Comparison of ENCODE assay signal across 1 cellular context in genomic region chr1:156709743-156710489, GRCh38.
TF ChIP-seq lines count a peak whose summit lies in the region.

No MANE protein-coding gene starts in this region.

TF ChIP-seq in HEK293, 187 proteins besides CTCF, POLR2A, EP300 and RAD21 (continued from another document):
- TF ChIP-seq ZNF398 (tag by site-specific recombination; IDR thresholded peaks at IDR 0.05): no peak
- no peak for TF ChIP-seq ZNF10 (tag by site-specific recombination; IDR thresholded peaks at IDR 0.05)
- TF ChIP-seq, protein P1, sequence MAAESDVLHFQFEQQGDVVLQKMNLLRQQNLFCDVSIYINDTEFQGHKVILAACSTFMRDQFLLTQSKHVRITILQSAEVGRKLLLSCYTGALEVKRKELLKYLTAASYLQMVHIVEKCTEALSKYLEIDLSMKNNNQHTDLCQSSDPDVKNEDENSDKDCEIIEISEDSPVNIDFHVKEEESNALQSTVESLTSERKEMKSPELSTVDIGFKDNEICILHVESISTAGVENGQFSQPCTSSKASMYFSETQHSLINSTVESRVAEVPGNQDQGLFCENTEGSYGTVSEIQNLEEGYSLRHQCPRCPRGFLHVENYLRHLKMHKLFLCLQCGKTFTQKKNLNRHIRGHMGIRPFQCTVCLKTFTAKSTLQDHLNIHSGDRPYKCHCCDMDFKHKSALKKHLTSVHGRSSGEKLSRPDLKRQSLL (tag by site-specific recombination; IDR thresholded peaks at IDR 0.05): peak; percentile 30; the same call in 1 of the 2 replicates
- no peak for TF ChIP-seq ZNF654 (tag by site-specific recombination; IDR thresholded peaks at IDR 0.05; ENCODE audit: low read depth)
- TF ChIP-seq KLF8 (tag by site-specific recombination; IDR thresholded peaks at IDR 0.05): no peak
- peak; percentile 45; the same call in 1 of the 2 replicates for TF ChIP-seq KLF7 (tag by site-specific recombination; IDR thresholded peaks at IDR 0.05; ENCODE audit: borderline replicate concordance)
- TF ChIP-seq EGR2 (tag by site-specific recombination; IDR thresholded peaks at IDR 0.05; ENCODE audit: low read depth): peak; percentile 59
- TF ChIP-seq ZNF600 (tag by site-specific recombination; IDR thresholded peaks at IDR 0.05): peak; percentile 100
- 0 out of 2 replicates have a peak, but pooled peaks have one; percentile 34 for TF ChIP-seq SP7 (tag by site-specific recombination; IDR thresholded peaks at IDR 0.05)
- TF ChIP-seq ZNF202 (tag by site-specific recombination; IDR thresholded peaks at IDR 0.05; ENCODE audit: borderline replicate concordance): no peak
- TF ChIP-seq, protein P2, sequence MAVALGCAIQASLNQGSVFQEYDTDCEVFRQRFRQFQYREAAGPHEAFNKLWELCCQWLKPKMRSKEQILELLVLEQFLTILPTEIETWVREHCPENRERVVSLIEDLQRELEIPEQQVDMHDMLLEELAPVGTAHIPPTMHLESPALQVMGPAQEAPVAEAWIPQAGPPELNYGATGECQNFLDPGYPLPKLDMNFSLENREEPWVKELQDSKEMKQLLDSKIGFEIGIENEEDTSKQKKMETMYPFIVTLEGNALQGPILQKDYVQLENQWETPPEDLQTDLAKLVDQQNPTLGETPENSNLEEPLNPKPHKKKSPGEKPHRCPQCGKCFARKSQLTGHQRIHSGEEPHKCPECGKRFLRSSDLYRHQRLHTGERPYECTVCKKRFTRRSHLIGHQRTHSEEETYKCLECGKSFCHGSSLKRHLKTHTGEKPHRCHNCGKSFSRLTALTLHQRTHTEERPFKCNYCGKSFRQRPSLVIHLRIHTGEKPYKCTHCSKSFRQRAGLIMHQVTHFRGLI (tag by site-specific recombination; IDR thresholded peaks at IDR 0.05): peak; percentile 79
- no peak for TF ChIP-seq ZNF549 (tag by site-specific recombination; IDR thresholded peaks at IDR 0.05)
- no peak for TF ChIP-seq ZNF354C (tag by site-specific recombination; IDR thresholded peaks at IDR 0.05; ENCODE audit: borderline replicate concordance, low read depth)
- no peak for TF ChIP-seq ZNF214 (tag by site-specific recombination; IDR thresholded peaks at IDR 0.05; ENCODE audit: borderline replicate concordance)
- TF ChIP-seq, protein P3, sequence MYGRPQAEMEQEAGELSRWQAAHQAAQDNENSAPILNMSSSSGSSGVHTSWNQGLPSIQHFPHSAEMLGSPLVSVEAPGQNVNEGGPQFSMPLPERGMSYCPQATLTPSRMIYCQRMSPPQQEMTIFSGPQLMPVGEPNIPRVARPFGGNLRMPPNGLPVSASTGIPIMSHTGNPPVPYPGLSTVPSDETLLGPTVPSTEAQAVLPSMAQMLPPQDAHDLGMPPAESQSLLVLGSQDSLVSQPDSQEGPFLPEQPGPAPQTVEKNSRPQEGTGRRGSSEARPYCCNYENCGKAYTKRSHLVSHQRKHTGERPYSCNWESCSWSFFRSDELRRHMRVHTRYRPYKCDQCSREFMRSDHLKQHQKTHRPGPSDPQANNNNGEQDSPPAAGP (tag by site-specific recombination; IDR thresholded peaks at IDR 0.05): peak; percentile 90
- no peak for TF ChIP-seq ZNF560 (tag by site-specific recombination; IDR thresholded peaks at IDR 0.05; ENCODE audit: borderline replicate concordance)
- no peak for TF ChIP-seq ZSCAN5A (tag by site-specific recombination; IDR thresholded peaks at IDR 0.05)
- TF ChIP-seq ZFHX2 (tag by site-specific recombination; conservative IDR thresholded peaks at IDR 0.05): 0 out of 2 replicates have a peak, but pooled peaks have one; percentile 44
- TF ChIP-seq ZBTB17 (tag by site-specific recombination; IDR thresholded peaks at IDR 0.05): peak; percentile 65; the same call in 1 of the 2 replicates
- TF ChIP-seq BCL11B (tag by site-specific recombination; IDR thresholded peaks at IDR 0.05; ENCODE audit: low read depth): no peak
- TF ChIP-seq ZNF785 (tag by site-specific recombination; IDR thresholded peaks at IDR 0.05): no peak
- 0 out of 2 replicates have a peak, but pooled peaks have one; percentile 21 for TF ChIP-seq ZNF692 (tag by site-specific recombination; IDR thresholded peaks at IDR 0.05)
- 0 out of 2 replicates have a peak, but pooled peaks have one; percentile 14 for TF ChIP-seq SP2 (tag by site-specific recombination; IDR thresholded peaks at IDR 0.05)
- TF ChIP-seq ZNF175 (tag by site-specific recombination; IDR thresholded peaks at IDR 0.05): no peak
- 0 out of 2 replicates have a peak, but pooled peaks have one; percentile 32 for TF ChIP-seq IKZF3 (tag by site-specific recombination; IDR thresholded peaks at IDR 0.05)
- TF ChIP-seq, protein P4, sequence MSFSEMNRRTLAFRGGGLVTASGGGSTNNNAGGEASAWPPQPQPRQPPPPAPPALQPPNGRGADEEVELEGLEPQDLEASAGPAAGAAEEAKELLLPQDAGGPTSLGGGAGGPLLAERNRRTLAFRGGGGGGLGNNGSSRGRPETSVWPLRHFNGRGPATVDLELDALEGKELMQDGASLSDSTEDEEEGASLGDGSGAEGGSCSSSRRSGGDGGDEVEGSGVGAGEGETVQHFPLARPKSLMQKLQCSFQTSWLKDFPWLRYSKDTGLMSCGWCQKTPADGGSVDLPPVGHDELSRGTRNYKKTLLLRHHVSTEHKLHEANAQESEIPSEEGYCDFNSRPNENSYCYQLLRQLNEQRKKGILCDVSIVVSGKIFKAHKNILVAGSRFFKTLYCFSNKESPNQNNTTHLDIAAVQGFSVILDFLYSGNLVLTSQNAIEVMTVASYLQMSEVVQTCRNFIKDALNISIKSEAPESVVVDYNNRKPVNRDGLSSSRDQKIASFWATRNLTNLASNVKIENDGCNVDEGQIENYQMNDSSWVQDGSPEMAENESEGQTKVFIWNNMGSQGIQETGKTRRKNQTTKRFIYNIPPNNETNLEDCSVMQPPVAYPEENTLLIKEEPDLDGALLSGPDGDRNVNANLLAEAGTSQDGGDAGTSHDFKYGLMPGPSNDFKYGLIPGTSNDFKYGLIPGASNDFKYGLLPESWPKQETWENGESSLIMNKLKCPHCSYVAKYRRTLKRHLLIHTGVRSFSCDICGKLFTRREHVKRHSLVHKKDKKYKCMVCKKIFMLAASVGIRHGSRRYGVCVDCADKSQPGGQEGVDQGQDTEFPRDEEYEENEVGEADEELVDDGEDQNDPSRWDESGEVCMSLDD (tag by site-specific recombination; IDR thresholded peaks at IDR 0.05): no peak
- TF ChIP-seq GLIS1 (tag by site-specific recombination; IDR thresholded peaks at IDR 0.05): peak; percentile 31
- peak; percentile 46; the same call in 1 of the 2 replicates for TF ChIP-seq ZNF423 (tag by site-specific recombination; IDR thresholded peaks at IDR 0.05)
- TF ChIP-seq ZNF335 (tag by site-specific recombination; conservative IDR thresholded peaks at IDR 0.05): peak; percentile 39; the same call in 1 of the 2 replicates
- peak; percentile 87 for TF ChIP-seq ZIC2 (tag by site-specific recombination; IDR thresholded peaks at IDR 0.05)
- no peak for TF ChIP-seq ZNF76 (tag by site-specific recombination; IDR thresholded peaks at IDR 0.05; ENCODE audit: borderline replicate concordance, low read depth)
- no peak for TF ChIP-seq ZNF580 (tag by site-specific recombination; IDR thresholded peaks at IDR 0.05)
- TF ChIP-seq WT1 (tag by site-specific recombination; IDR thresholded peaks at IDR 0.05): peak; percentile 77; the same call in 1 of the 2 replicates
- no peak for TF ChIP-seq ZSCAN18 (tag by site-specific recombination; IDR thresholded peaks at IDR 0.05)
- no peak for TF ChIP-seq HOXA7 (CRISPR knock-in tag; IDR thresholded peaks at IDR 0.05; ENCODE audit: borderline replicate concordance)
- no peak for TF ChIP-seq MZF1 (tag by site-specific recombination; IDR thresholded peaks at IDR 0.05; ENCODE audit: borderline replicate concordance)
- TF ChIP-seq ZNF274 (IDR thresholded peaks at IDR 0.05; ENCODE audit: low read length): no peak
- TF ChIP-seq ZNF274 (tag by site-specific recombination; IDR thresholded peaks at IDR 0.05; ENCODE audit: borderline replicate concordance): no peak
- TF ChIP-seq ZNF112 (tag by site-specific recombination; IDR thresholded peaks at IDR 0.05): no peak
- TF ChIP-seq OVOL3 (tag by site-specific recombination; IDR thresholded peaks at IDR 0.05): no peak
- TF ChIP-seq, protein P5, sequence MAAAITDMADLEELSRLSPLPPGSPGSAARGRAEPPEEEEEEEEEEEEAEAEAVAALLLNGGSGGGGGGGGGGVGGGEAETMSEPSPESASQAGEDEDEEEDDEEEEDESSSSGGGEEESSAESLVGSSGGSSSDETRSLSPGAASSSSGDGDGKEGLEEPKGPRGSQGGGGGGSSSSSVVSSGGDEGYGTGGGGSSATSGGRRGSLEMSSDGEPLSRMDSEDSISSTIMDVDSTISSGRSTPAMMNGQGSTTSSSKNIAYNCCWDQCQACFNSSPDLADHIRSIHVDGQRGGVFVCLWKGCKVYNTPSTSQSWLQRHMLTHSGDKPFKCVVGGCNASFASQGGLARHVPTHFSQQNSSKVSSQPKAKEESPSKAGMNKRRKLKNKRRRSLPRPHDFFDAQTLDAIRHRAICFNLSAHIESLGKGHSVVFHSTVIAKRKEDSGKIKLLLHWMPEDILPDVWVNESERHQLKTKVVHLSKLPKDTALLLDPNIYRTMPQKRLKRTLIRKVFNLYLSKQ (tag by site-specific recombination; IDR thresholded peaks at IDR 0.05; ENCODE audit: borderline replicate concordance): no peak
- TF ChIP-seq ZEB2 (tag by site-specific recombination; IDR thresholded peaks at IDR 0.05): no peak
TF ChIP-seq in HEK293: peak in this region for 18.
